Comparison of ENCODE assay signal across 8 cellular contexts in genomic region chr14:47675489-47676300, GRCh38. TPM values are rescaled to one million over a fixed set of nuclear protein-coding genes. Genes with fewer than 3 reads are reported as not detected.
DNase-seq lines count a peak whose midpoint lies in the region; ATAC-seq and TF ChIP-seq lines count a peak whose summit lies in the region.
"Had no signal": no experiment of that assay in that cellular context is flagged by ENCODE, and none has a peak within 500 bp of the region (broad histone marks: within the 10 kb centered on the region; RNA-seq: fewer than 3 reads in every experiment).

MDGA2 (minus strand) TSS chr14:47675605.

- peaks cover 20% of the 10 kb centered on the region for H3K4me1 Mint-ChIP-seq in osteocyte (ENCODE audit: unreplicated experiment)

- no peaks in the 10 kb centered on the region for H3K9me3 Mint-ChIP-seq in osteocyte (ENCODE audit: unreplicated experiment)

- no peak within 1 kb of the TSS for H3K27ac Mint-ChIP-seq in osteocyte (ENCODE audit: unreplicated experiment)

- no peaks in the 10 kb centered on the region for H3K36me3 Mint-ChIP-seq in osteocyte (ENCODE audit: unreplicated experiment)

- no peak for ATAC-seq in GM19023 (IDR thresholded peaks at IDR 0.05; ENCODE audit: unreplicated experiment)

- H3K4me3 Mint-ChIP-seq in osteocyte (ENCODE audit: unreplicated experiment), result peak within 1 kb of the TSS; percentile 75

- H3K27me3 Mint-ChIP-seq in osteocyte (ENCODE audit: unreplicated experiment), result peaks cover 66% of the 10 kb centered on the region

- peak within 1 kb of the TSS; percentile 71 for H3K4me3 ChIP-seq in H7 (ENCODE audit: insufficient read depth, low read depth, low read length)
- H3K4me3 ChIP-seq in epithelial cell of proximal tubule (ENCODE audit: low read depth, low read length), result peak within 1 kb of the TSS; percentile 41

- H3K36me3 ChIP-seq in H7 (replicated peaks; ENCODE audit: control insufficient read depth, insufficient read depth, low read length), result no peaks in the 10 kb centered on the region

- TF ChIP-seq CTCF in epithelial cell of proximal tubule (conservative IDR thresholded peaks at IDR 0.05; ENCODE audit: low read depth, low read length) (no peak), osteocyte (IDR thresholded peaks at IDR 0.05) (no peak)

- peaks cover 60% of the 10 kb centered on the region for H3K27me3 ChIP-seq in H7 (ENCODE audit: control insufficient read depth, insufficient read depth, low read length)

- DNase-seq in H7 (peak; percentile 85), NCI-H524 (lab: John Stamatoyannopoulos, UW) (peak; percentile 62 to 79), epithelial cell of proximal tubule (ENCODE audit: low read depth) (no peak), osteocyte (ENCODE audit: extremely low spot score, unreplicated experiment) (no peak), NCI-H446 (lab: John Stamatoyannopoulos, UW) (no peak)
- no peak for DNase-seq in stimulated activated CD4-positive, alpha-beta T cell treated with anti-CD3 and anti-CD28 coated beads, Interleukin-2, amount 100 ng/mL, for 48 hours

RNA-seq across cellular contexts. Expression of gene MDGA2, which starts in this region (rescaled TPM):
- 3.0 and 3.7 TPM in 2 replicates for total RNA-seq in H7 (2014; rRNA removed; shearing (Covaris generic))
- total RNA-seq in epithelial cell of proximal tubule (0.07 and 0.23 TPM in 2 replicates), osteocyte (0.19 and 0.39 TPM in 2 replicates)
- total RNA-seq: fibroblast of lung had no signal

Comparison
In these comparisons a context has a peak if more than half of its experiments do, and no peak if none do; other contexts are left out.
1. DNase-seq: peak in H7 (single experiment) and NCI-H524 (2 of 2); none in epithelial cell of proximal tubule (single experiment), osteocyte (single experiment), NCI-H446 (0 of 2) and stimulated activated CD4-positive, alpha-beta T cell treated with anti-CD3 and anti-CD28 coated beads, Interleukin-2, amount 100 ng/mL, for 48 hours (0 of 2).